10 cellular contexts compared by ENCODE assay signal in genomic region chr11:12287009-12287373, GRCh38.
DNase-seq lines count a peak whose midpoint lies in the region; ATAC-seq, FAIRE-seq and TF ChIP-seq lines count a peak whose summit lies in the region.
"Had no signal": no experiment of that assay in that cellular context is flagged by ENCODE, and none has a peak within 500 bp of the region (broad histone marks: within the 10 kb centered on the region; RNA-seq: fewer than 3 reads in every experiment).

No MANE protein-coding gene starts in this region.

- no peak overlapping the region for H3K9ac ChIP-seq in kidney (ENCODE audit: low read length in 2 of 2)

- H3K27ac ChIP-seq in kidney (ENCODE audit: low read depth in 2 of 2, low read length in 2 of 2) (no peak overlapping the region), tibial artery (peak overlapping the region; percentile 75 to 91)

- no peak for ATAC-seq in GM18519 (IDR thresholded peaks at IDR 0.05; ENCODE audit: low FRiP score, unreplicated experiment)

- H3K9me3 ChIP-seq in kidney (ENCODE audit: control insufficient read depth in 1 of 2, low read length in 2 of 2) (no peaks in the 10 kb centered on the region), tibial artery (no peaks in the 10 kb centered on the region)

- H3K27me3 ChIP-seq in tibial artery, result no peaks in the 10 kb centered on the region

- no peak for FAIRE-seq in kidney (lab: Jason Lieb, UNC)

- intact Hi-C loops in kidney (cut with DNase I), result no loop called here
- intact Hi-C loops in tibial artery (cut with DNase I; ENCODE audit: low total_unique reads), result no loop called here

- TF ChIP-seq CTCF in kidney (IDR thresholded peaks at IDR 0.05; ENCODE audit: borderline replicate concordance, extremely low read depth, insufficient read depth) (no peak), tibial artery (IDR thresholded peaks at IDR 0.05) (no peak)

- H3K4me1 ChIP-seq in kidney (ENCODE audit: control insufficient read depth in 1 of 2, insufficient read depth in 1 of 2, low read depth in 1 of 2, low read length in 2 of 2), result no peaks in the 10 kb centered on the region
- peaks cover 8 to 51% (median 35%) of the 10 kb centered on the region in 4 donors for H3K4me1 ChIP-seq in tibial artery

- H3K4me3 ChIP-seq in kidney (ENCODE audit: low read length in 2 of 2) (no peak overlapping the region), tibial artery (no peak overlapping the region)

- H3K36me3 ChIP-seq in kidney (ENCODE audit: control insufficient read depth in 1 of 2, insufficient read depth in 2 of 2, low read length in 2 of 2), result no peaks in the 10 kb centered on the region
- no peaks in the 10 kb centered on the region for H3K36me3 ChIP-seq in tibial artery

- DNase-seq in HK-2 (ENCODE audit: unreplicated experiment), result peak; percentile 76
- DNase-seq in brain pericyte (ENCODE audit: low read depth, low spot score), result peak; percentile 68
- peak; percentile 85 for DNase-seq in kidney
- DNase-seq in tibial artery, result peak; percentile 64 to 86
- no peak for DNase-seq in NCI-H1436 treated with DMSO at 0.1 percent for 48 hours (lab: John Stamatoyannopoulos, UW)
- no peak for DNase-seq in NCI-H2029 treated with DMSO at 0.1 percent for 48 hours (lab: John Stamatoyannopoulos, UW)
- no peak for DNase-seq in NCI-H510A (lab: John Stamatoyannopoulos, UW)
- DNase-seq: activated naive CD4-positive, alpha-beta T cell treated with anti-CD3 and anti-CD28 coated beads for 36 hours; occipital lobe had no signal

Comparison
In these comparisons a context has a peak if more than half of its experiments do, and no peak if none do; other contexts are left out.
1. DNase-seq: peak in HK-2 (single experiment), brain pericyte (single experiment), kidney (single experiment) and tibial artery (2 of 2); none in NCI-H1436 treated with DMSO at 0.1 percent for 48 hours (single experiment), NCI-H2029 treated with DMSO at 0.1 percent for 48 hours (single experiment) and NCI-H510A (single experiment).
2. H3K27ac ChIP-seq: peak in tibial artery (2 of 2); none in kidney (0 of 2).